Comparison of ENCODE assay signal across 8 cellular contexts in genomic region chr19:51593969-51594773, GRCh38. TPM values are rescaled to one million over a fixed set of nuclear protein-coding genes. Genes with fewer than 3 reads are reported as not detected.
DNase-seq lines count a peak whose midpoint lies in the region; ATAC-seq and TF ChIP-seq lines count a peak whose summit lies in the region.

No MANE protein-coding gene starts in this region.

- peaks cover 9% of the 10 kb centered on the region for H3K27me3 Mint-ChIP-seq in activated T-helper 17 cell treated with anti-CD3 and anti-CD28 coated beads, Interleukin-2, amount 50 U/mL, for 72 hours
- peaks cover 0 to 9% (median 0%) of the 10 kb centered on the region in 3 donors for H3K27me3 Mint-ChIP-seq in naive B cell

- H3K27ac ChIP-seq in KOPT-K1 (ENCODE audit: low read depth, low read length, poor library complexity, severe bottlenecking): peak overlapping the region; percentile 62
- peak overlapping the region; percentile 61 for H3K27ac ChIP-seq in fibroblast of lung (ENCODE audit: insufficient read depth, low read length)

- H4K20me1 ChIP-seq in fibroblast of lung (ENCODE audit: control insufficient read depth, extremely low read depth, insufficient read depth, low read length): no peaks in the 10 kb centered on the region

- H3K9ac ChIP-seq in fibroblast of lung (ENCODE audit: insufficient read depth, low read length): peak overlapping the region; percentile 66

- H3K9me3 ChIP-seq in KOPT-K1 (ENCODE audit: insufficient read depth, low read length, poor library complexity, severe bottlenecking): no peaks in the 10 kb centered on the region
- no peaks in the 10 kb centered on the region for H3K9me3 ChIP-seq in fibroblast of lung (ENCODE audit: control insufficient read depth, insufficient read depth, low read depth, low read length)

- H3K36me3 Mint-ChIP-seq in activated T-helper 17 cell treated with anti-CD3 and anti-CD28 coated beads, Interleukin-2, amount 50 U/mL, for 72 hours (ENCODE audit: low read depth): no peaks in the 10 kb centered on the region
- peaks cover 0 to 5% of the 10 kb centered on the region in 2 donors for H3K36me3 Mint-ChIP-seq in naive B cell
- H3K36me3 Mint-ChIP-seq in stimulated activated effector memory CD8-positive, alpha-beta T cell treated with anti-CD3 and anti-CD28 coated beads, Interleukin-12 subunit alpha, Interleukin-12 subunit beta, amount 100 ng/mL, for 72 hours: peaks cover 11% of the 10 kb centered on the region

- H3K4me3 Mint-ChIP-seq in activated T-helper 17 cell treated with anti-CD3 and anti-CD28 coated beads, Interleukin-2, amount 50 U/mL, for 72 hours: peak overlapping the region; percentile 94
- H3K4me3 Mint-ChIP-seq in naive B cell: peak overlapping the region; percentile 90 to 99 (median 96)
- H3K4me3 Mint-ChIP-seq in stimulated activated effector memory CD8-positive, alpha-beta T cell treated with anti-CD3 and anti-CD28 coated beads, Interleukin-12 subunit alpha, Interleukin-12 subunit beta, amount 100 ng/mL, for 72 hours: peak overlapping the region; percentile 94

- H3K4me1 Mint-ChIP-seq in activated T-helper 17 cell treated with anti-CD3 and anti-CD28 coated beads, Interleukin-2, amount 50 U/mL, for 72 hours: peaks cover 19% of the 10 kb centered on the region
- peaks cover 30 to 48% (median 34%) of the 10 kb centered on the region in 3 donors for H3K4me1 Mint-ChIP-seq in naive B cell
- H3K4me1 Mint-ChIP-seq in stimulated activated effector memory CD8-positive, alpha-beta T cell treated with anti-CD3 and anti-CD28 coated beads, Interleukin-12 subunit alpha, Interleukin-12 subunit beta, amount 100 ng/mL, for 72 hours: peaks cover 25% of the 10 kb centered on the region

- H3K9me3 Mint-ChIP-seq in activated T-helper 17 cell treated with anti-CD3 and anti-CD28 coated beads, Interleukin-2, amount 50 U/mL, for 72 hours: no peaks in the 10 kb centered on the region
- H3K9me3 Mint-ChIP-seq in naive B cell: peaks cover 0 to 5% (median 0%) of the 10 kb centered on the region in 7 donors
- peaks cover 6% of the 10 kb centered on the region for H3K9me3 Mint-ChIP-seq in stimulated activated effector memory CD8-positive, alpha-beta T cell treated with anti-CD3 and anti-CD28 coated beads, Interleukin-12 subunit alpha, Interleukin-12 subunit beta, amount 100 ng/mL, for 72 hours

- DNase-seq in DMS79 (lab: John Stamatoyannopoulos, UW) (peak; percentile 95), RPMI7951 (ENCODE audit: low read depth) (peak; percentile 97), fibroblast of lung (ENCODE audit: low read depth in 2 of 2) (peak; percentile 97), naive B cell (peak; percentile 92)
- DNase-seq in stimulated activated effector memory CD8-positive, alpha-beta T cell treated with anti-CD3 and anti-CD28 coated beads, Interleukin-12 subunit alpha, Interleukin-12 subunit beta, amount 100 ng/mL, for 72 hours (ENCODE audit: low spot score in 2 of 2): peak; percentile 93 to 97

- ATAC-seq in GM21825 (IDR thresholded peaks at IDR 0.05; ENCODE audit: unreplicated experiment) (peak; percentile 91), naive B cell (ENCODE audit: low read depth in 2 of 2) (peak; percentile 100)
- ATAC-seq in activated T-helper 17 cell treated with anti-CD3 and anti-CD28 coated beads, Interleukin-2, amount 50 U/mL, for 72 hours (replicated peaks): peak; percentile 100
- ATAC-seq in stimulated activated effector memory CD8-positive, alpha-beta T cell treated with anti-CD3 and anti-CD28 coated beads, Interleukin-12 subunit alpha, Interleukin-12 subunit beta, amount 100 ng/mL, for 72 hours: peak; percentile 99

- peak overlapping the region; percentile 90 for H3K4me2 ChIP-seq in fibroblast of lung (ENCODE audit: extremely low read depth, insufficient read depth, low read length)

- H2AFZ ChIP-seq in fibroblast of lung (ENCODE audit: low read length): peak overlapping the region; percentile 99

- TF ChIP-seq CTCF in fibroblast of lung (conservative IDR thresholded peaks at IDR 0.05 in 1 of 2, IDR thresholded peaks at IDR 0.05 in 1 of 2; ENCODE audit: low read depth in 1 of 2, low read length in 2 of 2): no peak

- peak overlapping the region; percentile 64 to 85 (median 78) for H3K4me3 ChIP-seq in fibroblast of lung (replicated peaks in 1 of 4; ENCODE audit: control extremely low read depth in 1 of 4, insufficient read depth in 1 of 4, low read depth in 3 of 4, low read length in 4 of 4)

- no peaks in the 10 kb centered on the region for H3K27me3 ChIP-seq in fibroblast of lung (ENCODE audit: control insufficient read depth, insufficient read depth, low read length)

- no peaks in the 10 kb centered on the region for H3K4me1 ChIP-seq in fibroblast of lung (ENCODE audit: control insufficient read depth, extremely low read depth, insufficient read depth, low read length)

- no peaks in the 10 kb centered on the region for H3K79me2 ChIP-seq in fibroblast of lung (ENCODE audit: control insufficient read depth, insufficient read depth, low read length)

- H3K36me3 ChIP-seq in KOPT-K1 (ENCODE audit: insufficient read depth, low read length) (peaks cover 10% of the 10 kb centered on the region), fibroblast of lung (ENCODE audit: control insufficient read depth, insufficient read depth, low read length) (no peaks in the 10 kb centered on the region)

- H3K27ac Mint-ChIP-seq in activated T-helper 17 cell treated with anti-CD3 and anti-CD28 coated beads, Interleukin-2, amount 50 U/mL, for 72 hours: peak overlapping the region; percentile 89
- peak overlapping the region; percentile 44 to 95 (median 76) for H3K27ac Mint-ChIP-seq in naive B cell
- H3K27ac Mint-ChIP-seq in stimulated activated effector memory CD8-positive, alpha-beta T cell treated with anti-CD3 and anti-CD28 coated beads, Interleukin-12 subunit alpha, Interleukin-12 subunit beta, amount 100 ng/mL, for 72 hours: peak overlapping the region; percentile 87

RNA-seq across cellular contexts. Expression of gene ZNF175, which starts 23.1 kb away (rescaled TPM):
- 11.3 and 11.8 TPM in 2 replicates for total RNA-seq in RPMI7951 (2014; rRNA removed; shearing (Covaris generic))
- total RNA-seq in activated T-helper 17 cell treated with anti-CD3 and anti-CD28 coated beads, Interleukin-2, amount 50 U/mL, for 72 hours: 10 to 100 TPM in 1 of 2 donors, 1 to 10 TPM in 1; 8.0 to 16.9 TPM
- total RNA-seq in fibroblast of lung: 4.1 and 5.0 TPM in 2 replicates
- polyA plus RNA-seq in fibroblast of lung (4.7 and 7.6 TPM in 2 replicates), naive B cell (ENCODE audit: low read depth in 6 of 6) (1 to 10 TPM in 5 of 6 donors, under 1 TPM in 1; 0.94 to 5.1 (median 3.1) TPM)
- 7.0 and 7.1 TPM in 2 replicates for polyA plus RNA-seq in fibroblast of lung (2012)
- polyA minus RNA-seq in fibroblast of lung (ENCODE audit: low replicate concordance): 1.2 and 2.4 TPM in 2 replicates

RNA-seq across cellular contexts. Expression of gene SIGLEC5, which starts 36.0 kb away (rescaled TPM):
- not detected in 2 replicates for total RNA-seq in RPMI7951 (2014; rRNA removed; shearing (Covaris generic))
- total RNA-seq in activated T-helper 17 cell treated with anti-CD3 and anti-CD28 coated beads, Interleukin-2, amount 50 U/mL, for 72 hours: not detected
- not detected in 2 replicates for total RNA-seq in fibroblast of lung
- polyA plus RNA-seq in fibroblast of lung (not detected in 2 replicates), naive B cell (ENCODE audit: low read depth in 6 of 6) (1 to 10 TPM in 1 of 6 donors, not detected in 5; 3.7 TPM)
- polyA plus RNA-seq in fibroblast of lung (2012): not detected in 2 replicates
- polyA minus RNA-seq in fibroblast of lung (ENCODE audit: low replicate concordance): not detected in 2 replicates

RNA-seq across cellular contexts. Expression of gene SIGLEC14, which starts 52.5 kb away (rescaled TPM):
- not detected in 2 replicates for total RNA-seq in RPMI7951 (2014; rRNA removed; shearing (Covaris generic))
- total RNA-seq in activated T-helper 17 cell treated with anti-CD3 and anti-CD28 coated beads, Interleukin-2, amount 50 U/mL, for 72 hours: not detected
- not detected in 2 replicates for total RNA-seq in fibroblast of lung
- polyA plus RNA-seq in fibroblast of lung (not detected in 2 replicates), naive B cell (ENCODE audit: low read depth in 6 of 6) (10 to 100 TPM; 14.3 to 27.2 (median 19.9) TPM)
- not detected in 2 replicates for polyA plus RNA-seq in fibroblast of lung (2012)
- not detected in 2 replicates for polyA minus RNA-seq in fibroblast of lung (ENCODE audit: low replicate concordance)

Comparison
In these comparisons a context has a peak if more than half of its experiments do, and no peak if none do; other contexts are left out.
1. Peak in every context shown above with its lines: DNase-seq, ATAC-seq, H3K4me3 ChIP-seq and H3K27ac ChIP-seq.